ENCODE assay signal across 13 cellular contexts in genomic region chr19:38452430-38453366, GRCh38. TPM values are rescaled to one million over a fixed set of nuclear protein-coding genes. Genes with fewer than 3 reads are reported as not detected.
DNase-seq lines count a peak whose midpoint lies in the region; TF ChIP-seq lines count a peak whose summit lies in the region.
"Had no signal": no experiment of that assay in that cellular context is flagged by ENCODE, and none has a peak within 500 bp of the region (broad histone marks: within the 10 kb centered on the region; RNA-seq: fewer than 3 reads in every experiment).

No MANE protein-coding gene starts in this region.

- H3K4me3 Mint-ChIP-seq in nephron progenitor cell = no peak overlapping the region
- H3K4me3 Mint-ChIP-seq: dendritic cell treated with granulocyte-macrophage colony-stimulating factor and Interleukin-4, amounts not matched to agents 40 ng/mL and 50 ng/mL, for 4 days had no signal

- no peaks in the 10 kb centered on the region for H3K27me3 Mint-ChIP-seq in nephron progenitor cell (ENCODE audit: low read depth, poor library complexity)

- in situ Hi-C loops in GM23248 (cut with MboI) (no loop called here), GM13976 (cut with MboI; ENCODE audit: low sequenced_read_pairs, unreplicated experiment) (no loop called here)

- no peak overlapping the region for H3K27ac Mint-ChIP-seq in nephron progenitor cell
- H3K27ac Mint-ChIP-seq: dendritic cell treated with granulocyte-macrophage colony-stimulating factor and Interleukin-4, amounts not matched to agents 40 ng/mL and 50 ng/mL, for 4 days had no signal

- no peak overlapping the region for H3K4me2 ChIP-seq in GM23248 (ENCODE audit: unreplicated experiment)

- 0 out of 2 replicates have a peak, but pooled peaks cover 8% of the 10 kb centered on the region for H3K27me3 ChIP-seq in GM23248 (replicated peaks; ENCODE audit: insufficient read depth)
- H3K27me3 ChIP-seq in WERI-Rb-1 (ENCODE audit: insufficient read depth, low read depth, severe bottlenecking) = no peaks in the 10 kb centered on the region

- H3K79me2 ChIP-seq in GM23248 (ENCODE audit: insufficient read depth) = no peaks in the 10 kb centered on the region

- no peaks in the 10 kb centered on the region for H3K9me2 ChIP-seq in GM23248 (ENCODE audit: insufficient read depth)

- H3K9ac ChIP-seq in GM23248 = no peak overlapping the region

- H3K4me3 ChIP-seq in GM23248 (no peak overlapping the region), WERI-Rb-1 (ENCODE audit: low read depth, low read length) (no peak overlapping the region)

- H3K36me3 Mint-ChIP-seq in nephron progenitor cell (ENCODE audit: low read depth) = peaks cover 30% of the 10 kb centered on the region

- no peak overlapping the region for H2AFZ ChIP-seq in GM23248

- H3K36me3 ChIP-seq in GM23248 (ENCODE audit: low read depth) (no peaks in the 10 kb centered on the region), WERI-Rb-1 (no peaks in the 10 kb centered on the region)

- H3K9me3 ChIP-seq in GM23248 (ENCODE audit: low read depth) (no peaks in the 10 kb centered on the region), WERI-Rb-1 (ENCODE audit: severe bottlenecking) (no peaks in the 10 kb centered on the region)

- no peaks in the 10 kb centered on the region for H3F3A ChIP-seq in GM23248 (ENCODE audit: insufficient read depth)

- H3K4me1 Mint-ChIP-seq in nephron progenitor cell = peaks cover 9% of the 10 kb centered on the region

- no peak for TF ChIP-seq CTCF in WERI-Rb-1 (IDR thresholded peaks at IDR 0.05; ENCODE audit: low read depth, low read length)
- TF ChIP-seq CTCF in nephron progenitor cell (IDR thresholded peaks at IDR 0.05) = no peak
- no peak for TF ChIP-seq CTCF in GM13976 (IDR thresholded peaks at IDR 0.05; ENCODE audit: borderline replicate concordance, control extremely low read depth, extremely low read depth, insufficient read depth, missing control alignments)
- no peak for TF ChIP-seq CTCF in GM10266 (IDR thresholded peaks at IDR 0.05; ENCODE audit: control insufficient read depth, insufficient read depth, low read depth, missing control alignments)

- no peaks in the 10 kb centered on the region for H4K20me1 ChIP-seq in GM23248 (ENCODE audit: insufficient read depth)

- H3K4me1 ChIP-seq in GM23248 (ENCODE audit: insufficient read depth) = no peaks in the 10 kb centered on the region

- H3K27ac ChIP-seq in GM23248 (no peak overlapping the region), WERI-Rb-1 (no peak overlapping the region)

- 65 to 74% methylated on average over 32 to 45 of the region's 45 CpGs for WGBS in GM23248 (ENCODE audit: low coverage in 1 of 2, low lambda C conversion rate in 2 of 2, missing lambda C conversion rate in 2 of 2), 2 experiments

- H3K9me3 Mint-ChIP-seq in nephron progenitor cell = peaks cover 4% of the 10 kb centered on the region
- H3K9me3 Mint-ChIP-seq: dendritic cell treated with granulocyte-macrophage colony-stimulating factor and Interleukin-4, amounts not matched to agents 40 ng/mL and 50 ng/mL, for 4 days had no signal

- peak; percentile 45 for DNase-seq in DMS53 (lab: John Stamatoyannopoulos, UW)
- no peak for DNase-seq in DMS53 treated with DMSO at 0.1 percent for 48 hours (lab: John Stamatoyannopoulos, UW; ENCODE audit: unreplicated experiment)
- peak; percentile 25 for DNase-seq in GM23248
- peak; percentile 61 for DNase-seq in WERI-Rb-1
- DNase-seq in nephron progenitor cell = peak; percentile 53
- no peak for DNase-seq in GM13976 (ENCODE audit: low spot score)
- DNase-seq in NCI-H1694 (lab: John Stamatoyannopoulos, UW) = no peak
- no peak for DNase-seq in GM10266 (ENCODE audit: extremely low spot score)
- DNase-seq: activated effector memory CD4-positive, alpha-beta T cell treated with Interleukin-2 at 50 U/mL for 16 hours; midbrain; NCI-H446 treated with DMSO at 0.1 percent for 48 hours had no signal

RNA-seq across cellular contexts. Expression of gene RYR1, which starts 19.2 kb away (rescaled TPM):
- total RNA-seq in GM23248 (2014; rRNA removed; shearing (Covaris generic)) = under 0.01 and 0.13 TPM in 2 replicates
- 0.04 TPM in 1 of 2 replicates, not detected in the other for polyA plus RNA-seq in GM23248 (2016; fragmentation: Nextera tagmentation; extraction: Ambion mirVana)
- total RNA-seq: A172 had no signal

RNA-seq across cellular contexts. Expression of gene RASGRP4, which starts 26.7 kb away (rescaled TPM):
- not detected in 2 replicates for total RNA-seq in GM23248 (2014; rRNA removed; shearing (Covaris generic))
- polyA plus RNA-seq in GM23248 (2016; fragmentation: Nextera tagmentation; extraction: Ambion mirVana) = not detected in 2 replicates
- total RNA-seq: A172 had no signal

RNA-seq across cellular contexts. Expression of gene FAM98C, which starts 49.8 kb away (rescaled TPM):
- total RNA-seq in GM23248 (2014; rRNA removed; shearing (Covaris generic)) = 18.1 and 27.3 TPM in 2 replicates
- 13.8 and 16.5 TPM in 2 replicates for polyA plus RNA-seq in GM23248 (2016; fragmentation: Nextera tagmentation; extraction: Ambion mirVana)

Comparison
In these comparisons a context has a peak if more than half of its experiments do, and no peak if none do; other contexts are left out.
1. DNase-seq: peak in DMS53 (single experiment), GM23248 (single experiment), WERI-Rb-1 (single experiment) and nephron progenitor cell (single experiment); none in DMS53 treated with DMSO at 0.1 percent for 48 hours (single experiment), GM13976 (single experiment), NCI-H1694 (single experiment) and GM10266 (single experiment).